In genomic region chr22:48357961-48358360, GRCh38 we compare ENCODE assay signal across 23 cellular contexts.
DNase-seq lines count a peak whose midpoint lies in the region; ATAC-seq, FAIRE-seq and TF ChIP-seq lines count a peak whose summit lies in the region.
"Had no signal": no experiment of that assay in that cellular context is flagged by ENCODE, and none has a peak within 500 bp of the region (broad histone marks: within the 10 kb centered on the region; RNA-seq: fewer than 3 reads in every experiment).

No MANE protein-coding gene starts in this region.

- H2BK120ac ChIP-seq in H1 (replicated peaks; ENCODE audit: low read depth, low read length), result no peak overlapping the region

- H3K4me1 ChIP-seq in H1 (replicated peaks in 1 of 4; ENCODE audit: control insufficient read depth in 3 of 4, insufficient read depth in 4 of 4, low read length in 3 of 4), result peaks cover 0 to 21% (median 6%) of the 10 kb centered on the region in 4 experiments; a peak in 4 of 7 replicates
- no peaks in the 10 kb centered on the region for H3K4me1 ChIP-seq in lower lobe of right lung
- H3K4me1 ChIP-seq in sigmoid colon, result no peaks in the 10 kb centered on the region
- H3K4me1 ChIP-seq: BE2C had no signal

- H3K14ac ChIP-seq in H1 (ENCODE audit: insufficient read length), result no peak overlapping the region

- POLR2A ChIA-PET in H1 (lab: Charles Lee; ENCODE audit: partially characterized antibody), result no interaction called here

- H3K4ac ChIP-seq in H1 (replicated peaks; ENCODE audit: insufficient read length, low read depth, low read length), result no peak overlapping the region

- intact Hi-C loops in lower lobe of right lung (cut with DNase I) (no loop called here), sigmoid colon (cut with DNase I) (no loop called here)

- no peak overlapping the region; the same call in 1 of the 2 replicates for H4K8ac ChIP-seq in H1 (ENCODE audit: extremely low read depth, insufficient read depth, low read length)

- H3K27ac ChIP-seq in H1 (ENCODE audit: low read depth, low read length), result no peak overlapping the region
- H3K27ac ChIP-seq in lower lobe of right lung, result no peak overlapping the region
- H3K27ac ChIP-seq in sigmoid colon, result no peak overlapping the region
- H3K27ac ChIP-seq: GM23248, HL-60 had no signal

- H4K5ac ChIP-seq in H1 (ENCODE audit: insufficient read length, low read depth, low read length), result no peak overlapping the region

- H3K9me3 ChIP-seq in H1 (ENCODE audit: insufficient read depth in 2 of 2, low read depth in 1 of 2, low read length in 1 of 2), result no peaks in the 10 kb centered on the region
- H3K9me3 ChIP-seq in lower lobe of right lung, result no peaks in the 10 kb centered on the region
- no peaks in the 10 kb centered on the region for H3K9me3 ChIP-seq in sigmoid colon

- peak overlapping the region; percentile 28; the same call in 1 of the 2 replicates for H2AK5ac ChIP-seq in H1 (ENCODE audit: low read depth, low read length)

- no peak for ATAC-seq in lower lobe of right lung
- ATAC-seq in HG03159 (IDR thresholded peaks at IDR 0.05; ENCODE audit: unreplicated experiment), result no peak
- ATAC-seq in GM18858 (IDR thresholded peaks at IDR 0.05; ENCODE audit: unreplicated experiment), result no peak
- ATAC-seq in GM21360 (IDR thresholded peaks at IDR 0.05; ENCODE audit: unreplicated experiment), result no peak
- ATAC-seq: GM12878 had no signal

- no peak for TF ChIP-seq EP300 in H1 (IDR thresholded peaks at IDR 0.05; ENCODE audit: borderline replicate concordance in 1 of 2, low read depth in 2 of 2, low read length in 2 of 2)
- no peak for TF ChIP-seq EP300 in sigmoid colon (IDR thresholded peaks at IDR 0.05)

- CTCF ChIA-PET in H1 (lab: Charles Lee; ENCODE audit: partially characterized antibody), result no interaction called here

- DNase-seq in H1 (ENCODE audit: low read depth in 1 of 2, low spot score in 2 of 2) (no peak), lower lobe of right lung (peak; percentile 14), sigmoid colon (peak; percentile 14)
- DNase-seq: ACHN; BE2C; C1 segment of cervical spinal cord; CD4-positive, CD25-positive, alpha-beta regulatory T cell; CD8-positive, alpha-beta memory T cell; COR-L47; DMS 273 treated with DMSO at 0.1 percent for 48 hours; DMS53; DND-41; EL; GM23248; HCEC 1CT had no signal

- no peak overlapping the region for H3K4me3 ChIP-seq in H1 (ENCODE audit: extremely low read depth in 1 of 4, insufficient read depth in 2 of 4, low read depth in 3 of 4, low read length in 4 of 4)
- no peak overlapping the region for H3K4me3 ChIP-seq in lower lobe of right lung
- H3K4me3 ChIP-seq in sigmoid colon, result no peak overlapping the region
- H3K4me3 ChIP-seq: GM12878, GM23248 had no signal

- H3K79me2 ChIP-seq in H1 (ENCODE audit: control insufficient read depth in 1 of 2, insufficient read depth in 2 of 2, low read length in 2 of 2), result no peaks in the 10 kb centered on the region

- no peak overlapping the region for H2BK5ac ChIP-seq in H1 (ENCODE audit: low read depth, low read length)

- H2BK20ac ChIP-seq in H1 (ENCODE audit: low read length), result peak overlapping the region; percentile 86; the same call in 1 of the 2 replicates

- H3K23me2 ChIP-seq in H1 (ENCODE audit: low read depth, low read length), result peaks cover 10% of the 10 kb centered on the region; the same call in 1 of the 2 replicates

- no peaks in the 10 kb centered on the region for H4K20me1 ChIP-seq in H1 (replicated peaks in 1 of 2; ENCODE audit: control insufficient read depth in 1 of 2, insufficient read depth in 2 of 2, low read length in 2 of 2)

- no peak overlapping the region for H4K91ac ChIP-seq in H1 (replicated peaks; ENCODE audit: insufficient read length, low read length)

- TF ChIP-seq POLR2A in H1 (IDR thresholded peaks at IDR 0.05; ENCODE audit: control extremely low read depth in 1 of 2, low read depth in 2 of 2, low read length in 2 of 2) (no peak), sigmoid colon (IDR thresholded peaks at IDR 0.05) (no peak)

- no peak overlapping the region for H3K56ac ChIP-seq in H1 (replicated peaks; ENCODE audit: insufficient read length, low read depth, low read length)

- no peaks in the 10 kb centered on the region for H3K79me1 ChIP-seq in H1 (ENCODE audit: low read depth, low read length)

- H2BK15ac ChIP-seq in H1 (ENCODE audit: low read length), result peak overlapping the region; percentile 21; the same call in 1 of the 2 replicates

- no peak overlapping the region for H2AFZ ChIP-seq in H1 (ENCODE audit: low read length)
- H2AFZ ChIP-seq: GM23248 had no signal

- no peak for TF ChIP-seq RAD21 in H1 (IDR thresholded peaks at IDR 0.05 in 1 of 2, conservative IDR thresholded peaks at IDR 0.05 in 1 of 2; ENCODE audit: low read depth in 2 of 2, low read length in 2 of 2)

- H3K36me3 ChIP-seq in H1 (ENCODE audit: control insufficient read depth in 2 of 4, insufficient read depth in 4 of 4, low read length in 3 of 4) (no peaks in the 10 kb centered on the region), lower lobe of right lung (no peaks in the 10 kb centered on the region), sigmoid colon (no peaks in the 10 kb centered on the region)
- H3K36me3 ChIP-seq: BE2C had no signal

- H3K27me3 ChIP-seq in H1 (replicated peaks in 1 of 4; ENCODE audit: control insufficient read depth in 3 of 4, extremely low read depth in 1 of 4, insufficient read depth in 3 of 4, low read length in 3 of 4) (no peaks in the 10 kb centered on the region; a peak in 1 of 7 replicates), lower lobe of right lung (ENCODE audit: low read depth) (peaks cover 11% of the 10 kb centered on the region), sigmoid colon (peaks cover 0 to 31% (median 11%) of the 10 kb centered on the region in 3 donors)
- H3K27me3 ChIP-seq: BE2C had no signal

- 80% methylated on average over 7 of the region's 7 CpGs; no CpG with 5 or more reads in 1 of the 2 experiments for WGBS in H1 (ENCODE audit: extremely low coverage in 1 of 2, insufficient coverage in 1 of 2, insufficient read length in 1 of 2, insufficient replicate concordance in 2 of 2, low coverage in 1 of 2, low lambda C conversion rate in 2 of 2, missing lambda C conversion rate in 1 of 2), 2 experiments
- 89 to 90% methylated on average over 7 of the region's 7 CpGs for WGBS in sigmoid colon, 2 donors

- no peak overlapping the region for H3K18ac ChIP-seq in H1 (ENCODE audit: extremely low read depth, low read length)

- no peak overlapping the region for H3K4me2 ChIP-seq in H1 (ENCODE audit: insufficient read depth in 1 of 2, low read depth in 2 of 2, low read length in 2 of 2)

- TF ChIP-seq CTCF in H1 (IDR thresholded peaks at IDR 0.05; ENCODE audit: control extremely low read depth in 1 of 3, insufficient read depth in 1 of 3, low read depth in 1 of 3, low read length in 3 of 3) (no peak), lower lobe of right lung (IDR thresholded peaks at IDR 0.05) (no peak), sigmoid colon (IDR thresholded peaks at IDR 0.05) (no peak)

- no peak overlapping the region for H3K9ac ChIP-seq in H1 (replicated peaks in 1 of 4; ENCODE audit: extremely low read depth in 1 of 4, low read depth in 3 of 4, low read length in 3 of 4)
- H3K9ac ChIP-seq: GM23248 had no signal

- H3K23ac ChIP-seq in H1 (ENCODE audit: insufficient read length), result no peak overlapping the region

- no peak overlapping the region; the same call in 1 of the 2 replicates for H2BK12ac ChIP-seq in H1 (ENCODE audit: low read depth, low read length)

- FAIRE-seq in H1 (lab: Jason Lieb, UNC), result no peak
- FAIRE-seq: A204.1, GM12878, GM19239, H54 had no signal

TF ChIP-seq in H1, 55 proteins besides CTCF, POLR2A, EP300 and RAD21:
- no peak for TF ChIP-seq KDM5A (IDR thresholded peaks at IDR 0.05; ENCODE audit: low read length)
- no peak for TF ChIP-seq ATF3 (IDR thresholded peaks at IDR 0.05; ENCODE audit: insufficient read depth, low read depth, low read length)
- TF ChIP-seq RXRA (IDR thresholded peaks at IDR 0.05; ENCODE audit: insufficient read depth, low read depth, low read length), result no peak
- TF ChIP-seq TCF12 (IDR thresholded peaks at IDR 0.05; ENCODE audit: low read depth, low read length), result no peak
- TF ChIP-seq SRF (IDR thresholded peaks at IDR 0.05; ENCODE audit: low read depth, low read length), result no peak
- TF ChIP-seq BRCA1 (IDR thresholded peaks at IDR 0.05; ENCODE audit: low read depth, low read length), result no peak
- TF ChIP-seq POU5F1 (IDR thresholded peaks at IDR 0.05; ENCODE audit: low read depth, low read length), result no peak
- TF ChIP-seq BACH1 (IDR thresholded peaks at IDR 0.05; ENCODE audit: low read length), result no peak
- no peak for TF ChIP-seq SP2 (IDR thresholded peaks at IDR 0.05; ENCODE audit: low read length)
- no peak for TF ChIP-seq CBX5 (IDR thresholded peaks at IDR 0.05; ENCODE audit: low read depth, low read length)
- no peak for TF ChIP-seq EGR1 (IDR thresholded peaks at IDR 0.05; ENCODE audit: borderline replicate concordance, low read depth, low read length)
- no peak for TF ChIP-seq TBP (IDR thresholded peaks at IDR 0.05; ENCODE audit: low read depth, low read length)
- TF ChIP-seq SAP30 (IDR thresholded peaks at IDR 0.05; ENCODE audit: insufficient read depth, insufficient replicate concordance, low read length), result no peak
- TF ChIP-seq ZNF274 (IDR thresholded peaks at IDR 0.05; ENCODE audit: borderline replicate concordance, extremely low read depth, low read length), result no peak
- no peak for TF ChIP-seq FOSL1 (IDR thresholded peaks at IDR 0.05; ENCODE audit: insufficient read depth, low read depth, low read length)

Comparison
In these comparisons a context has a peak if more than half of its experiments do, and no peak if none do; other contexts are left out.
1. DNase-seq: peak in lower lobe of right lung (single experiment) and sigmoid colon (single experiment); none in H1 (0 of 2).